In the genomic region with DNA sequence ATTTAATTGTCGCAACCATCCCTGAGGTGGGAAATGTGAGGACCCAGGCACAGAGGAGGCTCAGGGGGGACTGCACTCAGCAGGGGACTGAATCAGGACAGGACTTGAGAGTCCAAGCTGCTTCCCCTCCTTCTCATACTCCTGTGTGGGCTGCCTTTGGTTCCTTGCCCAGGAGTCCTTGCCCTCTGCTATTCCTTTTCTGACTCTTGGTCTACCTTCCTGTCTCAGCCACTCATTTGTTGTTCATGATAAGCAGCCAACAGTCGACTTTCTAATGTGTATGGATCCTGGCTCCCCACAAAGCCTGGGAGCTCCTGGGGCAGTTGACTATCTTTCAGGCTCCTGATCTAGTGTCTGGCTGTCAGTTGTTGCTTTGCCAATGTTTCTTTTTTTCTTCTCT, we compare ENCODE assay signal across 27 cellular contexts. TPM values are rescaled to one million over a fixed set of nuclear protein-coding genes. Genes with fewer than 3 reads are reported as not detected.
DNase-seq lines count a peak whose midpoint lies in the region; ATAC-seq, FAIRE-seq and TF ChIP-seq lines count a peak whose summit lies in the region.
"Had no signal": no experiment of that assay in that cellular context is flagged by ENCODE, and none has a peak within 500 bp of the region (broad histone marks: within the 10 kb centered on the region; RNA-seq: fewer than 3 reads in every experiment).

No MANE protein-coding gene starts in this region.

- H3K4me3 ChIP-seq in heart right ventricle (no peak overlapping the region), endothelial cell of umbilical vein (replicated peaks in 1 of 3; ENCODE audit: insufficient read depth in 1 of 3, low read depth in 1 of 3, low read length in 3 of 3) (no peak overlapping the region), mucosa of stomach (ENCODE audit: low read length) (no peak overlapping the region), aorta (ENCODE audit: low read length in 2 of 2) (no peak overlapping the region)
- H3K4me3 ChIP-seq: lower lobe of right lung had no signal

- intact Hi-C loops in heart right ventricle (cut with DNase I): loop anchor here in 1 of 10 donors (10.0 kb wide), 1 partner anchor 147 kb away; no protein-coding TSS in a partner anchor
- intact Hi-C loops in cardiac septum (cut with DNase I): no loop called here
- intact Hi-C loops in endothelial cell of umbilical vein (cut with micrococcal nuclease): no loop called here
- intact Hi-C loops in aorta (cut with DNase I): no loop called here
- intact Hi-C loops in activated CD4-positive, alpha-beta T cell treated with anti-CD3 and anti-CD28 coated beads, Interleukin-2, amount 10 ng/mL, durations not matched to agents 24 days and 14 days (cut with micrococcal nuclease): no loop called here

- TF ChIP-seq CTCF in heart right ventricle (IDR thresholded peaks at IDR 0.05) (no peak), endothelial cell of umbilical vein (IDR thresholded peaks at IDR 0.05; ENCODE audit: extremely low read depth in 1 of 2, insufficient read depth in 1 of 2, low read depth in 1 of 2, low read length in 2 of 2) (no peak)

- peaks cover 0 to 60% (median 7%) of the 10 kb centered on the region in 9 donors for H3K36me3 ChIP-seq in heart right ventricle
- peaks cover 2 to 13% of the 10 kb centered on the region in 2 experiments for H3K36me3 ChIP-seq in endothelial cell of umbilical vein (ENCODE audit: control insufficient read depth in 2 of 2, extremely low read depth in 1 of 2, insufficient read depth in 2 of 2, low read length in 2 of 2)
- H3K36me3 ChIP-seq in mucosa of stomach (ENCODE audit: control insufficient read depth, insufficient read depth, low read length): peaks cover 5% of the 10 kb centered on the region
- no peaks in the 10 kb centered on the region for H3K36me3 ChIP-seq in aorta (ENCODE audit: control insufficient read depth in 1 of 2, insufficient read depth in 2 of 2, low read length in 1 of 2)

- H3K4me3 Mint-ChIP-seq in activated CD4-positive, alpha-beta T cell treated with anti-CD3 and anti-CD28 coated beads, Interleukin-2, amount 10 ng/mL, durations not matched to agents 24 days and 14 days: no peak overlapping the region
- H3K4me3 Mint-ChIP-seq: activated CD4-positive, alpha-beta T cell treated with anti-CD3 and anti-CD28 coated beads, Interleukin-2, amount 10 ng/mL, durations not matched to agents 7 days and 5 days; activated T-cell treated with anti-CD3 and anti-CD28 coated beads, Interleukin-2, amount 50 U/mL, for 24 hours; CD4-positive, CD25-positive, alpha-beta regulatory T cell; natural killer cell treated with Interleukin-12 subunit alpha and Interleukin-12 subunit beta and Interleukin-15 and Interleukin-18, amount 100 ng/mL, for 72 hours had no signal

- H3K4me1 ChIP-seq in heart right ventricle (peaks cover 6 to 100% (median 81%) of the 10 kb centered on the region in 9 donors), endothelial cell of umbilical vein (ENCODE audit: control insufficient read depth, extremely low read depth, insufficient read depth, low read length) (peaks cover 28% of the 10 kb centered on the region), mucosa of stomach (ENCODE audit: control insufficient read depth, insufficient read depth, low read length) (peaks cover 73% of the 10 kb centered on the region), aorta (ENCODE audit: control insufficient read depth in 1 of 2, insufficient read depth in 2 of 2, low read length in 2 of 2) (peaks cover 7 to 11% of the 10 kb centered on the region in 2 donors)

- H3K4me2 ChIP-seq in endothelial cell of umbilical vein (ENCODE audit: insufficient read depth, low read length): no peak overlapping the region

- no peaks in the 10 kb centered on the region for H3K27me3 Mint-ChIP-seq in activated CD4-positive, alpha-beta T cell treated with anti-CD3 and anti-CD28 coated beads, Interleukin-2, amount 10 ng/mL, durations not matched to agents 24 days and 14 days

- peak in 2 of 8 donors; percentile 2 to 10 for ATAC-seq in heart right ventricle
- no peak for ATAC-seq in aorta (ENCODE audit: low FRiP score)
- ATAC-seq: HCT116; natural killer cell treated with Interleukin-12 subunit alpha and Interleukin-12 subunit beta and Interleukin-15 and Interleukin-18, amount 100 ng/mL, for 72 hours had no signal

- TF ChIP-seq POLR2A in endothelial cell of umbilical vein (IDR thresholded peaks at IDR 0.05; ENCODE audit: low read depth, low read length): no peak

- no peaks in the 10 kb centered on the region for H3K36me3 Mint-ChIP-seq in activated CD4-positive, alpha-beta T cell treated with anti-CD3 and anti-CD28 coated beads, Interleukin-2, amount 10 ng/mL, durations not matched to agents 24 days and 14 days (ENCODE audit: low read depth)
- H3K36me3 Mint-ChIP-seq: CD4-positive, CD25-positive, alpha-beta regulatory T cell; natural killer cell treated with Interleukin-12 subunit alpha and Interleukin-12 subunit beta and Interleukin-15 and Interleukin-18, amount 100 ng/mL, for 72 hours had no signal

- no TSS peak for BruUV-seq in endothelial cell of umbilical vein (replicated peaks; lab: Mats Ljungman, UMichigan)

- H3K9me3 ChIP-seq in heart right ventricle: no peaks in the 10 kb centered on the region
- H3K9me3 ChIP-seq in endothelial cell of umbilical vein (replicated peaks; ENCODE audit: control insufficient read depth, insufficient read depth, low read length): no peaks in the 10 kb centered on the region
- H3K9me3 ChIP-seq in mucosa of stomach (ENCODE audit: control insufficient read depth, low read length): no peaks in the 10 kb centered on the region
- no peaks in the 10 kb centered on the region for H3K9me3 ChIP-seq in aorta (ENCODE audit: control insufficient read depth, low read length)
- H3K9me3 ChIP-seq: lower lobe of right lung had no signal

- H3K27me3 ChIP-seq in heart right ventricle (no peaks in the 10 kb centered on the region), endothelial cell of umbilical vein (ENCODE audit: control insufficient read depth in 2 of 2, insufficient read depth in 2 of 2, low read length in 2 of 2) (no peaks in the 10 kb centered on the region), mucosa of stomach (ENCODE audit: control insufficient read depth, insufficient read depth, low read length) (no peaks in the 10 kb centered on the region), aorta (ENCODE audit: control insufficient read depth in 1 of 2, insufficient read depth in 2 of 2, low read length in 1 of 2) (no peaks in the 10 kb centered on the region)
- H3K27me3 ChIP-seq: brain microvascular endothelial cell had no signal

- H3K27ac ChIP-seq in heart right ventricle (peak overlapping the region in 8 of 10 donors; percentile 30 to 99 (median 58)), endothelial cell of umbilical vein (ENCODE audit: insufficient read depth, low read depth, low read length) (no peak overlapping the region), aorta (ENCODE audit: low read depth in 1 of 2, low read length in 2 of 2) (peak overlapping the region; percentile 33 to 92)
- H3K27ac ChIP-seq: brain microvascular endothelial cell, epithelial cell of prostate, lower lobe of right lung, VCaP had no signal

- no peaks in the 10 kb centered on the region for H4K20me1 ChIP-seq in endothelial cell of umbilical vein (replicated peaks; ENCODE audit: control insufficient read depth, extremely low read depth, insufficient read depth, low read length)

- no peak for DNase-seq in heart right ventricle
- DNase-seq in cardiac septum (ENCODE audit: low spot score): no peak
- peak; percentile 78 for DNase-seq in endothelial cell of umbilical vein (ENCODE audit: low read depth, low spot score)
- no peak for DNase-seq in aorta
- DNase-seq in NCI-H510A treated with DMSO at 0.1 percent for 48 hours (lab: John Stamatoyannopoulos, UW): no peak
- DNase-seq in NCI-H69 (lab: John Stamatoyannopoulos, UW): no peak
- no peak for DNase-seq in activated CD4-positive, alpha-beta T cell treated with anti-CD3 and anti-CD28 coated beads, Interleukin-2, amount 10 ng/mL, durations not matched to agents 24 days and 14 days
- DNase-seq: activated CD4-positive, alpha-beta T cell treated with anti-CD3 and anti-CD28 coated beads, Interleukin-2, amount 10 ng/mL, durations not matched to agents 7 days and 5 days; activated gamma-delta T cell treated with Interleukin-2 at 50 U/mL for 16 hours; activated T-cell treated with anti-CD3 and anti-CD28 coated beads, Interleukin-2, amount 50 U/mL, for 24 hours; brain microvascular endothelial cell; CD4-positive, CD25-positive, alpha-beta regulatory T cell; Kasumi-1; lower lobe of right lung; NCI-H1436 treated with DMSO at 0.1 percent for 48 hours; NCI-H2081 treated with DMSO at 0.1 percent for 48 hours; NCI-H226; SHP77 treated with DMSO at 0.1 percent for 48 hours; stimulated activated naive CD4-positive, alpha-beta T cell treated with Interleukin-2 at 50 U/mL for 16 hours had no signal

- H2AFZ ChIP-seq in endothelial cell of umbilical vein (ENCODE audit: low read depth, low read length): no peak overlapping the region

- POLR2A ChIA-PET in endothelial cell of umbilical vein (lab: Charles Lee): no interaction called here

- H3K27ac Mint-ChIP-seq in activated CD4-positive, alpha-beta T cell treated with anti-CD3 and anti-CD28 coated beads, Interleukin-2, amount 10 ng/mL, durations not matched to agents 24 days and 14 days: no peak overlapping the region
- H3K27ac Mint-ChIP-seq: activated CD4-positive, alpha-beta T cell treated with anti-CD3 and anti-CD28 coated beads, Interleukin-2, amount 10 ng/mL, durations not matched to agents 7 days and 5 days; activated T-cell treated with anti-CD3 and anti-CD28 coated beads, Interleukin-2, amount 50 U/mL, for 24 hours; CD4-positive, CD25-positive, alpha-beta regulatory T cell; natural killer cell treated with Interleukin-12 subunit alpha and Interleukin-12 subunit beta and Interleukin-15 and Interleukin-18, amount 100 ng/mL, for 72 hours had no signal

- CTCF ChIA-PET in endothelial cell of umbilical vein (lab: Charles Lee): interaction anchor here (0.9 to 3.2 kb wide), 4 partner anchors 9 to 18 kb away, joined by 3 to 7 read pairs (median 3); no protein-coding TSS in a partner anchor

- H3K9me1 ChIP-seq in endothelial cell of umbilical vein (replicated peaks; ENCODE audit: control insufficient read depth, extremely low read depth, insufficient read depth, low read length): no peaks in the 10 kb centered on the region

- FAIRE-seq in endothelial cell of umbilical vein (lab: Jason Lieb, UNC): peak; percentile 38
- FAIRE-seq: A204.1, keratinocyte had no signal

- H3K9me3 Mint-ChIP-seq in activated CD4-positive, alpha-beta T cell treated with anti-CD3 and anti-CD28 coated beads, Interleukin-2, amount 10 ng/mL, durations not matched to agents 24 days and 14 days: no peaks in the 10 kb centered on the region
- H3K9me3 Mint-ChIP-seq: activated CD4-positive, alpha-beta T cell treated with anti-CD3 and anti-CD28 coated beads, Interleukin-2, amount 10 ng/mL, durations not matched to agents 7 days and 5 days; activated T-cell treated with anti-CD3 and anti-CD28 coated beads, Interleukin-2, amount 50 U/mL, for 24 hours; natural killer cell treated with Interleukin-12 subunit alpha and Interleukin-12 subunit beta and Interleukin-15 and Interleukin-18, amount 100 ng/mL, for 72 hours had no signal

- dilution Hi-C loops in endothelial cell of umbilical vein (cut with MboI; ENCODE audit: extremely low pct_ligation_motif_present, low sequenced_read_pairs): loop anchor here (25.0 kb wide), 1 partner anchor 240 kb away; no protein-coding TSS in a partner anchor

- no peaks in the 10 kb centered on the region for H3K4me1 Mint-ChIP-seq in activated CD4-positive, alpha-beta T cell treated with anti-CD3 and anti-CD28 coated beads, Interleukin-2, amount 10 ng/mL, durations not matched to agents 24 days and 14 days
- H3K4me1 Mint-ChIP-seq: activated CD4-positive, alpha-beta T cell treated with anti-CD3 and anti-CD28 coated beads, Interleukin-2, amount 10 ng/mL, durations not matched to agents 7 days and 5 days; CD4-positive, CD25-positive, alpha-beta regulatory T cell had no signal

- WGBS in heart right ventricle, 2 donors: 51 to 52% methylated on average over 2 of the region's 2 CpGs
- WGBS in aorta, 2 donors: 3 to 7% methylated on average over 2 of the region's 2 CpGs

- peaks cover 49% of the 10 kb centered on the region for H3K79me2 ChIP-seq in endothelial cell of umbilical vein (ENCODE audit: control insufficient read depth, insufficient read depth, low read length)

- H3K9ac ChIP-seq in endothelial cell of umbilical vein (replicated peaks; ENCODE audit: extremely low read depth, insufficient read depth, low read length): no peak overlapping the region
- peak overlapping the region; percentile 26 for H3K9ac ChIP-seq in mucosa of stomach (ENCODE audit: low read length)

RNA-seq across cellular contexts. Expression of gene GATA6, which starts 28.3 kb away (rescaled TPM):
- total RNA-seq in heart right ventricle (10 to 100 TPM; 54.6 to 99.5 (median 73.4) TPM), cardiac septum (76.2 TPM), endothelial cell of umbilical vein (14.6 and 14.9 TPM in 2 replicates), aorta (10 to 100 TPM; 28.7 to 41.5 TPM)
- polyA plus RNA-seq in heart right ventricle (10 to 100 TPM; 36.7 to 46.5 TPM), endothelial cell of umbilical vein (3.9 and 4.1 TPM in 2 replicates), aorta (10 to 100 TPM; 16.0 to 32.8 TPM)
- 3.5 and 3.7 TPM in 2 replicates for polyA plus RNA-seq in endothelial cell of umbilical vein (2011; cell fraction: cytosol; rRNA removed)
- 7.1 and 10.1 TPM in 2 replicates for polyA plus RNA-seq in endothelial cell of umbilical vein (2011; cell fraction: nucleus; rRNA removed)
- 5.8 and 7.2 TPM in 2 replicates for polyA plus RNA-seq in endothelial cell of umbilical vein (2012)
- polyA minus RNA-seq in endothelial cell of umbilical vein: 2.7 and 3.8 TPM in 2 replicates
- polyA minus RNA-seq in endothelial cell of umbilical vein (2011; cell fraction: cytosol; rRNA and poly(A)+ RNA removed): 5.7 TPM
- polyA minus RNA-seq in endothelial cell of umbilical vein (2011; cell fraction: nucleus; rRNA and poly(A)+ RNA removed): 13.0 and 24.8 TPM in 2 replicates
- not detected in 2 replicates for total RNA-seq in activated CD4-positive, alpha-beta T cell treated with anti-CD3 and anti-CD28 coated beads, Interleukin-2, amount 10 ng/mL, durations not matched to agents 24 days and 14 days
- total RNA-seq: activated CD4-positive, alpha-beta T cell treated with anti-CD3 and anti-CD28 coated beads, Interleukin-2, amount 10 ng/mL, durations not matched to agents 7 days and 5 days; natural killer cell treated with Interleukin-12 subunit alpha and Interleukin-12 subunit beta and Interleukin-15 and Interleukin-18, amount 100 ng/mL, for 72 hours; T-helper 2 cell treated with Interferon-gamma antibody and Interleukin-4, amounts not matched to agents 100 ng/mL and 5 ng/mL, for 36 hours had no signal
- polyA plus RNA-seq: CD4-positive, CD25-positive, alpha-beta regulatory T cell had no signal

Comparison
In these comparisons a context has a peak if more than half of its experiments do, and no peak if none do; other contexts are left out.
1. RNA of gene GATA6, which starts 28.3 kb away (total RNA-seq): 54.6 to 99.5 TPM in heart right ventricle, 76.2 TPM in cardiac septum (single experiment), 28.7 to 41.5 TPM in aorta and 14.6 to 14.9 TPM in endothelial cell of umbilical vein; not detected in activated CD4-positive, alpha-beta T cell treated with anti-CD3 and anti-CD28 coated beads, Interleukin-2, amount 10 ng/mL, durations not matched to agents 24 days and 14 days; every median in the first group is over 10 times any median in the second.